In the genomic region with DNA sequence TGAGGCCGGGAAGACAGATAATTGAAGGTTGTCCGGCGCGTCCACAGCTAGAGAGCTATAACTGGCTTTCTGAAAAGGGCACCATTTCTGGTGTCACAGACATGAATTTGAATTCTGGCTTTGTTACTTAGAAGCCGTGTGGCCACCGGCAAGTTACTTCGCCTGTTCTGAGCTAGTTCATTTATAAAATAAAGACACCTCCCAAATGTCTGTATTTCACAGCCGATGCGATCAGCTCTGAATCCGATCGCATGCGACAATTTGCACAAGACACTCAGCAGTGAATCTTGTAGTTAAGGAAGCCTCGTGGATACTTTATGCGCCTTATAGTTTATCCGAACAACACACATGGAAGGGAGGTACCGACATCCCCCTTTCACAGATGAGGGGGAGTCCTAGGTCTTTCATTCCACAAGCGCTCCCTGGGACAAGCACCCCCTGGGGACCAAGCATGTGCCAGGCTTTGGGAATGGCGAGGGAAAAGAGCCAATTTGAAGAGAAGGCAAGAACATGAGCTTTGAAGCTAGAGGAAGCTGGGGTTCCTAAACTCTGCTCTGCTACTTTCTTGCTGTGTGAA, we compare ENCODE assay signal across 8 cellular contexts. TPM values are rescaled to one million over a fixed set of nuclear protein-coding genes. Genes with fewer than 3 reads are reported as not detected.
DNase-seq lines count a peak whose midpoint lies in the region; ATAC-seq and TF ChIP-seq lines count a peak whose summit lies in the region.

No MANE protein-coding gene starts in this region.

- H3K9ac ChIP-seq in OCI-LY1 (ENCODE audit: low read length), result peak overlapping the region; percentile 92

- H3K9me3 Mint-ChIP-seq in natural killer cell treated with Interleukin-12 subunit alpha and Interleukin-12 subunit beta and Interleukin-15 and Interleukin-18, amount 100 ng/mL, for 72 hours, result no peaks in the 10 kb centered on the region

- peak overlapping the region; percentile 65 for H3K4me3 Mint-ChIP-seq in natural killer cell treated with Interleukin-12 subunit alpha and Interleukin-12 subunit beta and Interleukin-15 and Interleukin-18, amount 100 ng/mL, for 72 hours

- H3K36me3 Mint-ChIP-seq in natural killer cell treated with Interleukin-12 subunit alpha and Interleukin-12 subunit beta and Interleukin-15 and Interleukin-18, amount 100 ng/mL, for 72 hours, result no peaks in the 10 kb centered on the region

- H2AFZ ChIP-seq in OCI-LY1 (ENCODE audit: low read length), result no peak overlapping the region

- peak overlapping the region; percentile 87 for H3K4me2 ChIP-seq in OCI-LY1 (ENCODE audit: low read length)

- peaks cover 14% of the 10 kb centered on the region for H3K79me2 ChIP-seq in OCI-LY1 (ENCODE audit: insufficient read depth, low read length)

- H3K27ac Mint-ChIP-seq in natural killer cell treated with Interleukin-12 subunit alpha and Interleukin-12 subunit beta and Interleukin-15 and Interleukin-18, amount 100 ng/mL, for 72 hours, result peak overlapping the region in 1 of 2 donors; percentile 58

- no peaks in the 10 kb centered on the region for H3K9me2 ChIP-seq in OCI-LY1 (ENCODE audit: low read depth, low read length)

- H4K20me1 ChIP-seq in OCI-LY1 (ENCODE audit: insufficient read depth, low read length), result no peaks in the 10 kb centered on the region

- ATAC-seq in natural killer cell treated with Interleukin-12 subunit alpha and Interleukin-12 subunit beta and Interleukin-15 and Interleukin-18, amount 100 ng/mL, for 72 hours, result no peak

- H3F3A ChIP-seq in OCI-LY1 (ENCODE audit: insufficient read depth, low read length), result peaks cover 25% of the 10 kb centered on the region

- peak overlapping the region; percentile 91 for H3K27ac ChIP-seq in OCI-LY1 (ENCODE audit: low read depth, low read length, poor library complexity, severe bottlenecking)
- peak overlapping the region; percentile 81 for H3K27ac ChIP-seq in effector memory CD4-positive, alpha-beta T cell (ENCODE audit: insufficient read depth, low read length, poor library complexity, severe bottlenecking)

- no peaks in the 10 kb centered on the region for H3K9me3 ChIP-seq in OCI-LY1 (ENCODE audit: low read length)
- no peaks in the 10 kb centered on the region for H3K9me3 ChIP-seq in effector memory CD4-positive, alpha-beta T cell (ENCODE audit: control insufficient read depth, low read length)

- TF ChIP-seq CTCF in OCI-LY1 (IDR thresholded peaks at IDR 0.05; ENCODE audit: low read length), result no peak

- no peaks in the 10 kb centered on the region for H3K27me3 ChIP-seq in OCI-LY1 (ENCODE audit: insufficient read depth, low read length)
- H3K27me3 ChIP-seq in effector memory CD4-positive, alpha-beta T cell (replicated peaks; ENCODE audit: control insufficient read depth, insufficient read depth, low read length, poor library complexity, severe bottlenecking), result no peaks in the 10 kb centered on the region

- H3K4me1 Mint-ChIP-seq in natural killer cell treated with Interleukin-12 subunit alpha and Interleukin-12 subunit beta and Interleukin-15 and Interleukin-18, amount 100 ng/mL, for 72 hours (ENCODE audit: low read depth in 2 of 2), result peaks cover 35 to 36% of the 10 kb centered on the region in 2 donors

- peaks cover 25% of the 10 kb centered on the region for H3K36me3 ChIP-seq in OCI-LY1 (ENCODE audit: insufficient read depth, low read length)
- no peaks in the 10 kb centered on the region for H3K36me3 ChIP-seq in effector memory CD4-positive, alpha-beta T cell (ENCODE audit: control insufficient read depth, insufficient read depth, low read length)

- peak; percentile 61 for DNase-seq in DMS79 (lab: John Stamatoyannopoulos, UW)
- DNase-seq in DMS79 treated with DMSO at 0.1 percent for 48 hours (lab: John Stamatoyannopoulos, UW), result no peak
- DNase-seq in effector memory CD4-positive, alpha-beta T cell, result no peak
- no peak for DNase-seq in natural killer cell treated with Interleukin-12 subunit alpha and Interleukin-12 subunit beta and Interleukin-15 and Interleukin-18, amount 100 ng/mL, for 72 hours (ENCODE audit: low spot score)
- DNase-seq in RPMI8226, result no peak
- DNase-seq in D341Med (ENCODE audit: low spot score), result no peak
- DNase-seq in NCI-H526 treated with DMSO at 0.1 percent for 48 hours (lab: John Stamatoyannopoulos, UW), result no peak

- peaks cover 15 to 19% of the 10 kb centered on the region in 2 donors for H3K27me3 Mint-ChIP-seq in natural killer cell treated with Interleukin-12 subunit alpha and Interleukin-12 subunit beta and Interleukin-15 and Interleukin-18, amount 100 ng/mL, for 72 hours

- peak overlapping the region; percentile 95 for H3K4me3 ChIP-seq in OCI-LY1 (ENCODE audit: low read depth, low read length, poor library complexity, severe bottlenecking)
- H3K4me3 ChIP-seq in effector memory CD4-positive, alpha-beta T cell (ENCODE audit: insufficient read depth, low read depth, low read length, poor library complexity, severe bottlenecking), result peak overlapping the region; percentile 37

- peaks cover 75% of the 10 kb centered on the region for H3K4me1 ChIP-seq in OCI-LY1 (ENCODE audit: insufficient read depth, low read length, severe bottlenecking)
- H3K4me1 ChIP-seq in effector memory CD4-positive, alpha-beta T cell (ENCODE audit: control insufficient read depth, insufficient read depth, low read length, poor library complexity, severe bottlenecking), result peaks cover 36% of the 10 kb centered on the region

RNA-seq across cellular contexts. Expression of a gene that starts 4.0 kb away (rescaled TPM):
- 1 to 10 TPM; 2.6 to 5.0 TPM for total RNA-seq in natural killer cell treated with Interleukin-12 subunit alpha and Interleukin-12 subunit beta and Interleukin-15 and Interleukin-18, amount 100 ng/mL, for 72 hours

RNA-seq across cellular contexts. Expression of a gene that starts 24.3 kb away (rescaled TPM):
- total RNA-seq in natural killer cell treated with Interleukin-12 subunit alpha and Interleukin-12 subunit beta and Interleukin-15 and Interleukin-18, amount 100 ng/mL, for 72 hours, result 10 to 100 TPM; 10.7 to 15.5 TPM
